In genomic region chr20:20267685-20268429, GRCh38 we compare ENCODE assay signal across 1 cellular context.
TF ChIP-seq lines count a peak whose summit lies in the region.

No MANE protein-coding gene starts in this region.

TF ChIP-seq in GM23338, 12 proteins besides CTCF, POLR2A, EP300 and RAD21 (continued from another document):
- TF ChIP-seq ETS1 (IDR thresholded peaks at IDR 0.05) (no peak), EZH2 (IDR thresholded peaks at IDR 0.05; ENCODE audit: low read depth, unreplicated experiment) (no peak), JUNB (IDR thresholded peaks at IDR 0.05; ENCODE audit: unreplicated experiment) (no peak), CREB1 (CRISPR knock-in tag; IDR thresholded peaks at IDR 0.05; ENCODE audit: low read depth) (no peak), EZH2phosphoT487 (IDR thresholded peaks at IDR 0.05; ENCODE audit: unreplicated experiment) (no peak), POLR2AphosphoS5 (IDR thresholded peaks at IDR 0.05; ENCODE audit: low read depth) (no peak), ZNF331 (CRISPR knock-in tag; IDR thresholded peaks at IDR 0.05; ENCODE audit: low read depth) (no peak)
- TF ChIP-seq, protein P1, sequence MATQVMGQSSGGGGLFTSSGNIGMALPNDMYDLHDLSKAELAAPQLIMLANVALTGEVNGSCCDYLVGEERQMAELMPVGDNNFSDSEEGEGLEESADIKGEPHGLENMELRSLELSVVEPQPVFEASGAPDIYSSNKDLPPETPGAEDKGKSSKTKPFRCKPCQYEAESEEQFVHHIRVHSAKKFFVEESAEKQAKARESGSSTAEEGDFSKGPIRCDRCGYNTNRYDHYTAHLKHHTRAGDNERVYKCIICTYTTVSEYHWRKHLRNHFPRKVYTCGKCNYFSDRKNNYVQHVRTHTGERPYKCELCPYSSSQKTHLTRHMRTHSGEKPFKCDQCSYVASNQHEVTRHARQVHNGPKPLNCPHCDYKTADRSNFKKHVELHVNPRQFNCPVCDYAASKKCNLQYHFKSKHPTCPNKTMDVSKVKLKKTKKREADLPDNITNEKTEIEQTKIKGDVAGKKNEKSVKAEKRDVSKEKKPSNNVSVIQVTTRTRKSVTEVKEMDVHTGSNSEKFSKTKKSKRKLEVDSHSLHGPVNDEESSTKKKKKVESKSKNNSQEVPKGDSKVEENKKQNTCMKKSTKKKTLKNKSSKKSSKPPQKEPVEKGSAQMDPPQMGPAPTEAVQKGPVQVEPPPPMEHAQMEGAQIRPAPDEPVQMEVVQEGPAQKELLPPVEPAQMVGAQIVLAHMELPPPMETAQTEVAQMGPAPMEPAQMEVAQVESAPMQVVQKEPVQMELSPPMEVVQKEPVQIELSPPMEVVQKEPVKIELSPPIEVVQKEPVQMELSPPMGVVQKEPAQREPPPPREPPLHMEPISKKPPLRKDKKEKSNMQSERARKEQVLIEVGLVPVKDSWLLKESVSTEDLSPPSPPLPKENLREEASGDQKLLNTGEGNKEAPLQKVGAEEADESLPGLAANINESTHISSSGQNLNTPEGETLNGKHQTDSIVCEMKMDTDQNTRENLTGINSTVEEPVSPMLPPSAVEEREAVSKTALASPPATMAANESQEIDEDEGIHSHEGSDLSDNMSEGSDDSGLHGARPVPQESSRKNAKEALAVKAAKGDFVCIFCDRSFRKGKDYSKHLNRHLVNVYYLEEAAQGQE (IDR thresholded peaks at IDR 0.05; ENCODE audit: unreplicated experiment) = no peak
